In genomic region chr9:114805670-114806551, GRCh38 we compare ENCODE assay signal across 8 cellular contexts.
DNase-seq lines count a peak whose midpoint lies in the region; ATAC-seq, FAIRE-seq and TF ChIP-seq lines count a peak whose summit lies in the region.

TNFSF15 (minus strand) TSS chr9:114806039; CDS start chr9:114806012, 27 bp downstream.

- peak; percentile 87 for ATAC-seq in GM21723 (IDR thresholded peaks at IDR 0.05; ENCODE audit: unreplicated experiment)

- no peaks in the 10 kb centered on the region for H3K36me3 ChIP-seq in WERI-Rb-1

- no peak within 1 kb of the TSS for H3K4me3 ChIP-seq in WERI-Rb-1 (ENCODE audit: low read depth, low read length)
- H3K4me3 ChIP-seq in skin epidermis: peak within 1 kb of the TSS in 3 of 7 experiments; percentile 14 to 24 (median 21)

- no peak for FAIRE-seq in RCC 7860 (lab: Jason Lieb, UNC)

- peak; percentile 29 for DNase-seq in GM13976 (ENCODE audit: low spot score)
- DNase-seq in KBM-7: peak; percentile 3
- DNase-seq in WERI-Rb-1: peak; percentile 22
- peak; percentile 7 for DNase-seq in hepatic stellate cell (ENCODE audit: low spot score)
- no peak for DNase-seq in SKM-1 treated with dmso at 0.1 percent for 144 hours (lab: John Stamatoyannopoulos, UW; ENCODE audit: unreplicated experiment)
- no peak for DNase-seq in RCC 7860 (ENCODE audit: low spot score)

- no peaks in the 10 kb centered on the region for H3K9me3 ChIP-seq in WERI-Rb-1 (ENCODE audit: severe bottlenecking)

- H3K27me3 ChIP-seq in WERI-Rb-1 (ENCODE audit: insufficient read depth, low read depth, severe bottlenecking): no peaks in the 10 kb centered on the region

- TF ChIP-seq CTCF in GM13976 (IDR thresholded peaks at IDR 0.05; ENCODE audit: borderline replicate concordance, control extremely low read depth, extremely low read depth, insufficient read depth, missing control alignments): no peak
- no peak for TF ChIP-seq CTCF in WERI-Rb-1 (IDR thresholded peaks at IDR 0.05; ENCODE audit: low read depth, low read length)

- H3K27ac ChIP-seq in WERI-Rb-1 (no peak within 1 kb of the TSS), skin epidermis (peak within 1 kb of the TSS in 18 of 21 experiments; percentile 13 to 76 (median 53))

- in situ Hi-C loops in GM13976 (cut with MboI; ENCODE audit: low sequenced_read_pairs, unreplicated experiment): no loop called here
- in situ Hi-C loops in KBM-7 (cut with MboI; ENCODE audit: low pct_unique_long_range_greater_than_20kb, low sequenced_read_pairs): no loop called here

Comparison
In these comparisons a context has a peak if more than half of its experiments do, and no peak if none do; other contexts are left out.
1. DNase-seq: peak in GM13976 (single experiment), KBM-7 (single experiment), WERI-Rb-1 (single experiment) and hepatic stellate cell (single experiment); none in SKM-1 treated with dmso at 0.1 percent for 144 hours (single experiment) and RCC 7860 (single experiment).